In the genomic region with DNA sequence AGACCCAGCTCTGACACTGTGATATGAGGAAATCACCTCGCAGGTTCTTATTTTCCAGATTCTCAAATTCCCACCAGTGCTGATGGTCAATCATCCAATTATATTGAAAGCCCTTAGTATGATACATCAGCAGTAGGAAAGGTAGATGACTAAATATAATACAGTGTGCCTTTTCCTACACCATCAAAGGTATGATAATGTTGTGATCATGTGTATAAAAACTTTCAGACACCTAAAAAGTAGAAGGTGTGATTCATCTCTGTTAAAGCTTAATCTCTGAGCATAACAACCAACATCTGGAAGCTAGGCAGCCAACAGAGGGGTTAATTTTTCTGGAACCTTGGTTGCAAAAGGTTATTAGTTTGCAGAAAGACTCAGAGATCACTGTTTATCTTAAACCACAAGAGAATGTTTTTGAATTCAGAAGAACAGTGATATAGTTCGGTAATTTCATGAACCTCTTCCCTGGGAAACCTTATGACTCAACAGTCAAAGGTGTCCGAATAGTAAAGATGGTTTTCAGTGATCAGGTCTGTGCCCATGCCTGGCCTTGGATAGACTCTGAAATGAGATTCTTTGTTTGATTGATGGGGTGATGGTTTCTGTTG, we compare ENCODE assay signal across 12 cellular contexts.
DNase-seq lines count a peak whose midpoint lies in the region; ATAC-seq, FAIRE-seq and TF ChIP-seq lines count a peak whose summit lies in the region.
"Had no signal": no experiment of that assay in that cellular context is flagged by ENCODE, and none has a peak within 500 bp of the region (broad histone marks: within the 10 kb centered on the region; RNA-seq: fewer than 3 reads in every experiment).

No MANE protein-coding gene starts in this region.

- TF ChIP-seq CTCF in bronchial epithelial cell (IDR thresholded peaks at IDR 0.05; ENCODE audit: insufficient read depth, low read length, severe bottlenecking) (no peak), sigmoid colon (IDR thresholded peaks at IDR 0.05) (no peak)

- WGBS in sigmoid colon, 2 donors: 81 to 87% methylated on average over 3 of the region's 3 CpGs

- H3K4me3 ChIP-seq in bronchial epithelial cell (ENCODE audit: low read depth, low read length) (no peak overlapping the region), sigmoid colon (no peak overlapping the region)
- H3K4me3 ChIP-seq: ascending aorta had no signal

- H3K27me3 Mint-ChIP-seq in IgD-negative memory B cell: no peaks in the 10 kb centered on the region
- H3K27me3 Mint-ChIP-seq: naive thymus-derived CD8-positive, alpha-beta T cell had no signal

- intact Hi-C loops in sigmoid colon (cut with DNase I): no loop called here

- no peak overlapping the region for H3K4me3 Mint-ChIP-seq in IgD-negative memory B cell
- H3K4me3 Mint-ChIP-seq: naive thymus-derived CD8-positive, alpha-beta T cell had no signal

- no peaks in the 10 kb centered on the region for H3K9me3 Mint-ChIP-seq in IgD-negative memory B cell
- H3K9me3 Mint-ChIP-seq: naive thymus-derived CD8-positive, alpha-beta T cell had no signal

- no peak for ATAC-seq in HG02623 (IDR thresholded peaks at IDR 0.05; ENCODE audit: unreplicated experiment)
- ATAC-seq: naive thymus-derived CD8-positive, alpha-beta T cell had no signal

- peak overlapping the region in 2 of 3 donors; percentile 42 to 47 for H3K27ac Mint-ChIP-seq in IgD-negative memory B cell
- H3K27ac Mint-ChIP-seq: naive thymus-derived CD8-positive, alpha-beta T cell had no signal

- peaks cover 13% of the 10 kb centered on the region for H3K36me3 Mint-ChIP-seq in IgD-negative memory B cell

- peaks cover 0 to 92% (median 52%) of the 10 kb centered on the region in 4 donors for H3K4me1 ChIP-seq in sigmoid colon

- H3K27me3 ChIP-seq in bronchial epithelial cell (ENCODE audit: control insufficient read depth, insufficient read depth, low read length): no peaks in the 10 kb centered on the region
- H3K27me3 ChIP-seq in sigmoid colon: no peaks in the 10 kb centered on the region
- H3K27me3 ChIP-seq: ascending aorta had no signal

- no peak for TF ChIP-seq EP300 in sigmoid colon (IDR thresholded peaks at IDR 0.05)

- no peak for TF ChIP-seq POLR2A in sigmoid colon (IDR thresholded peaks at IDR 0.05)

- H3K4me1 Mint-ChIP-seq in IgD-negative memory B cell: peaks cover 28 to 46% (median 40%) of the 10 kb centered on the region in 3 donors

- DNase-seq in GM18507 (ENCODE audit: extremely low spot score, insufficient read length, low read depth) (no peak), bronchial epithelial cell (ENCODE audit: low read depth) (peak; percentile 33), sigmoid colon (no peak), NOMO-1 (lab: John Stamatoyannopoulos, UW; ENCODE audit: unreplicated experiment in 2 of 2) (no peak)
- no peak for DNase-seq in effector CD4-positive, alpha-beta T cell
- DNase-seq: activated CD4-positive, alpha-beta T cell treated with anti-CD3 and anti-CD28 coated beads, Interleukin-2, amount 50 U/mL, for 4 hours; erythroblast; naive thymus-derived CD8-positive, alpha-beta T cell; stimulated activated CD4-positive, alpha-beta T cell treated with anti-CD3 and anti-CD28 coated beads, Interleukin-12 subunit alpha, Interleukin-12 subunit beta, amount 100 ng/mL, for 4 hours had no signal

- H3K36me3 ChIP-seq in bronchial epithelial cell (ENCODE audit: control insufficient read depth, insufficient read depth, low read length) (peaks cover 4% of the 10 kb centered on the region), sigmoid colon (no peaks in the 10 kb centered on the region)
- H3K36me3 ChIP-seq: ascending aorta had no signal

- peak overlapping the region; percentile 6 to 89 (median 77) for H3K27ac ChIP-seq in sigmoid colon

- no peaks in the 10 kb centered on the region for H3K9me3 ChIP-seq in sigmoid colon
- H3K9me3 ChIP-seq: ascending aorta had no signal

- FAIRE-seq in GM18507 (lab: Jason Lieb, UNC) (peak; percentile 70), bronchial epithelial cell (lab: Jason Lieb, UNC) (no peak)
